In genomic region chr9:131097259-131097947, GRCh38 we compare ENCODE assay signal across 8 cellular contexts. TPM values are rescaled to one million over a fixed set of nuclear protein-coding genes. Genes with fewer than 3 reads are reported as not detected.
DNase-seq lines count a peak whose midpoint lies in the region; ATAC-seq, FAIRE-seq and TF ChIP-seq lines count a peak whose summit lies in the region.

No MANE protein-coding gene starts in this region.

- TSS peak; percentile 48 for BruUV-seq in PC-9 (replicated peaks; lab: Mats Ljungman, UMichigan)

- H3K4me1 ChIP-seq in CD4-positive, alpha-beta memory T cell (ENCODE audit: insufficient read depth, low read length) = peaks cover under 1% of the 10 kb centered on the region
- H3K4me1 ChIP-seq in PC-9 (replicated peaks; ENCODE audit: insufficient read depth) (peaks cover 28% of the 10 kb centered on the region), osteoblast (ENCODE audit: insufficient read depth, low read length) (no peaks in the 10 kb centered on the region)

- H3K27me3 Mint-ChIP-seq in CD4-positive, alpha-beta memory T cell = peaks cover 18 to 21% of the 10 kb centered on the region in 2 donors

- H3K4me2 ChIP-seq in PC-9 = peak overlapping the region; percentile 81
- H3K4me2 ChIP-seq in osteoblast (ENCODE audit: insufficient read depth, low read length) = no peak overlapping the region

- H3K27ac Mint-ChIP-seq in CD4-positive, alpha-beta memory T cell = no peak overlapping the region

- peaks cover 17% of the 10 kb centered on the region; the same call in 1 of the 2 replicates for H3F3A ChIP-seq in PC-9 (ENCODE audit: insufficient read depth, low read depth)

- H3K9me2 ChIP-seq in PC-9 (ENCODE audit: insufficient read depth) = no peaks in the 10 kb centered on the region

- H4K20me1 ChIP-seq in PC-9 (ENCODE audit: insufficient read depth) (peaks cover 14% of the 10 kb centered on the region; the same call in 1 of the 2 replicates), osteoblast (ENCODE audit: insufficient read depth, low read length) (no peaks in the 10 kb centered on the region)

- H2AFZ ChIP-seq in PC-9 (peak overlapping the region; percentile 92), osteoblast (ENCODE audit: low read length) (no peak overlapping the region)

- H3K4me1 Mint-ChIP-seq in CD4-positive, alpha-beta memory T cell = peaks cover 5 to 13% (median 11%) of the 10 kb centered on the region in 4 donors

- no peaks in the 10 kb centered on the region for H3K9me3 Mint-ChIP-seq in CD4-positive, alpha-beta memory T cell

- H3K9me3 ChIP-seq in CD4-positive, alpha-beta memory T cell (ENCODE audit: control insufficient read depth in 1 of 2, low read length in 2 of 2) = no peaks in the 10 kb centered on the region
- no peaks in the 10 kb centered on the region for H3K9me3 ChIP-seq in PC-9 (ENCODE audit: insufficient read depth, low read depth)
- no peaks in the 10 kb centered on the region for H3K9me3 ChIP-seq in osteoblast (ENCODE audit: low read depth, low read length)

- H3K79me2 ChIP-seq in PC-9 (ENCODE audit: low read depth) = 0 out of 2 replicates have a peak, but pooled peaks cover 4% of the 10 kb centered on the region
- no peaks in the 10 kb centered on the region for H3K79me2 ChIP-seq in osteoblast (ENCODE audit: insufficient read depth, low read length)

- peaks cover 20% of the 10 kb centered on the region for H3K27me3 ChIP-seq in CD4-positive, alpha-beta memory T cell (ENCODE audit: insufficient read depth, low read length)
- no peaks in the 10 kb centered on the region for H3K27me3 ChIP-seq in PC-9 (ENCODE audit: insufficient read depth, low read depth)
- peaks cover 45% of the 10 kb centered on the region for H3K27me3 ChIP-seq in osteoblast (ENCODE audit: insufficient read depth, low read length)

- no peak for DNase-seq in CD4-positive, alpha-beta memory T cell
- DNase-seq in PC-9 (no peak), epithelial cell of esophagus (ENCODE audit: low read depth) (no peak), osteoblast (ENCODE audit: insufficient read length, low spot score, missing footprints) (peak; percentile 77), GM19239 (ENCODE audit: insufficient read length, low spot score) (no peak)
- no peak for DNase-seq in stimulated activated naive CD4-positive, alpha-beta T cell (lab: John Stamatoyannopoulos, UW)

- no peaks in the 10 kb centered on the region for H3K36me3 Mint-ChIP-seq in CD4-positive, alpha-beta memory T cell

- intact Hi-C loops in CD4-positive, alpha-beta memory T cell (cut with micrococcal nuclease) = no loop called here
- intact Hi-C loops in PC-9 (cut with micrococcal nuclease; ENCODE audit: unreplicated experiment) = no loop called here

- ATAC-seq in HG02885 (IDR thresholded peaks at IDR 0.05; ENCODE audit: poor library complexity, unreplicated experiment) = no peak
- ATAC-seq in GM19397 (IDR thresholded peaks at IDR 0.05; ENCODE audit: unreplicated experiment) = no peak

- H3K36me3 ChIP-seq in CD4-positive, alpha-beta memory T cell (ENCODE audit: insufficient read depth, low read length) = no peaks in the 10 kb centered on the region
- H3K36me3 ChIP-seq in PC-9 (ENCODE audit: low read depth) (no peaks in the 10 kb centered on the region), osteoblast (ENCODE audit: insufficient read depth, low read length) (no peaks in the 10 kb centered on the region)

- TF ChIP-seq CTCF in PC-9 (conservative IDR thresholded peaks at IDR 0.05) (no peak), epithelial cell of esophagus (IDR thresholded peaks at IDR 0.05; ENCODE audit: insufficient read depth, low read depth, low read length, missing control alignments) (no peak), osteoblast (IDR thresholded peaks at IDR 0.05; ENCODE audit: extremely low read depth, low read depth, low read length) (no peak)

- CTCF ChIA-PET in CD4-positive, alpha-beta memory T cell (lab: Charles Lee; ENCODE audit: partially characterized antibody) = interaction anchor here (0.6 kb wide), 1 partner anchor 17 kb away, joined by 3 read pairs; no protein-coding TSS in a partner anchor
- CTCF ChIA-PET in PC-9 (lab: Charles Lee) = interaction anchor here (0.6 to 1.1 kb wide), 5 partner anchors 38 to 636 kb away, joined by 3 to 7 read pairs (median 3); no protein-coding TSS in a partner anchor

- no peak overlapping the region for H3K4me3 ChIP-seq in CD4-positive, alpha-beta memory T cell (ENCODE audit: low read length in 2 of 2)
- peak overlapping the region; percentile 92 for H3K4me3 ChIP-seq in PC-9
- peak overlapping the region; percentile 42 for H3K4me3 ChIP-seq in epithelial cell of esophagus (ENCODE audit: low read length)
- no peak overlapping the region for H3K4me3 ChIP-seq in osteoblast (ENCODE audit: insufficient read depth, low read length)

- H3K27ac ChIP-seq in CD4-positive, alpha-beta memory T cell (ENCODE audit: low read depth, low read length) = no peak overlapping the region
- H3K27ac ChIP-seq in PC-9 (no peak overlapping the region), osteoblast (ENCODE audit: low read depth, low read length) (no peak overlapping the region)

- H3K4me3 Mint-ChIP-seq in CD4-positive, alpha-beta memory T cell = peak overlapping the region; percentile 33 to 81 (median 60)

- POLR2A ChIA-PET in CD4-positive, alpha-beta memory T cell (lab: Charles Lee; ENCODE audit: partially characterized antibody) = no interaction called here
- POLR2A ChIA-PET in PC-9 (lab: Charles Lee; ENCODE audit: unreplicated experiment) = interaction anchor here (0.6 to 1.8 kb wide), 6 partner anchors 8 to 276 kb away, joined by 3 to 7 read pairs (median 5); partner anchors contain the start of gene NUP214

- no peak for FAIRE-seq in GM19239 (lab: Jason Lieb, UNC)

RNA-seq across cellular contexts. Expression of gene AIF1L, which starts 1.1 kb away (rescaled TPM):
- total RNA-seq in CD4-positive, alpha-beta memory T cell = under 1 TPM in 1 of 2 experiments, not detected in 1; 0.15 TPM
- not detected for polyA plus RNA-seq in CD4-positive, alpha-beta memory T cell
- total RNA-seq in PC-9 (2021) = 85.2 and 87.3 TPM in 2 replicates
- total RNA-seq in osteoblast = under 0.01 TPM in 1 of 2 replicates, not detected in the other

RNA-seq across cellular contexts. Expression of gene NUP214, which starts 28.0 kb away (rescaled TPM):
- 10 to 100 TPM; 72.1 to 79.5 TPM for total RNA-seq in CD4-positive, alpha-beta memory T cell
- 10 to 100 TPM in 1 of 2 donors, 1 to 10 TPM in 1; 6.6 to 22.3 TPM for polyA plus RNA-seq in CD4-positive, alpha-beta memory T cell
- total RNA-seq in PC-9 (2021) (49.6 and 59.0 TPM in 2 replicates), osteoblast (15.0 and 17.7 TPM in 2 replicates)

Comparison
In these comparisons a context has a peak if more than half of its experiments do, and no peak if none do; other contexts are left out.
1. H3K4me3 ChIP-seq: peak in PC-9 (single experiment) and epithelial cell of esophagus (single experiment); none in CD4-positive, alpha-beta memory T cell (0 of 2) and osteoblast (single experiment).
2. RNA of gene AIF1L, which starts 1.1 kb away (total RNA-seq): 85.2 to 87.3 TPM in PC-9; 0.15 TPM in CD4-positive, alpha-beta memory T cell and under 0.01 TPM in osteoblast; every median in the first group is over 10 times any median in the second.